In the genomic region with DNA sequence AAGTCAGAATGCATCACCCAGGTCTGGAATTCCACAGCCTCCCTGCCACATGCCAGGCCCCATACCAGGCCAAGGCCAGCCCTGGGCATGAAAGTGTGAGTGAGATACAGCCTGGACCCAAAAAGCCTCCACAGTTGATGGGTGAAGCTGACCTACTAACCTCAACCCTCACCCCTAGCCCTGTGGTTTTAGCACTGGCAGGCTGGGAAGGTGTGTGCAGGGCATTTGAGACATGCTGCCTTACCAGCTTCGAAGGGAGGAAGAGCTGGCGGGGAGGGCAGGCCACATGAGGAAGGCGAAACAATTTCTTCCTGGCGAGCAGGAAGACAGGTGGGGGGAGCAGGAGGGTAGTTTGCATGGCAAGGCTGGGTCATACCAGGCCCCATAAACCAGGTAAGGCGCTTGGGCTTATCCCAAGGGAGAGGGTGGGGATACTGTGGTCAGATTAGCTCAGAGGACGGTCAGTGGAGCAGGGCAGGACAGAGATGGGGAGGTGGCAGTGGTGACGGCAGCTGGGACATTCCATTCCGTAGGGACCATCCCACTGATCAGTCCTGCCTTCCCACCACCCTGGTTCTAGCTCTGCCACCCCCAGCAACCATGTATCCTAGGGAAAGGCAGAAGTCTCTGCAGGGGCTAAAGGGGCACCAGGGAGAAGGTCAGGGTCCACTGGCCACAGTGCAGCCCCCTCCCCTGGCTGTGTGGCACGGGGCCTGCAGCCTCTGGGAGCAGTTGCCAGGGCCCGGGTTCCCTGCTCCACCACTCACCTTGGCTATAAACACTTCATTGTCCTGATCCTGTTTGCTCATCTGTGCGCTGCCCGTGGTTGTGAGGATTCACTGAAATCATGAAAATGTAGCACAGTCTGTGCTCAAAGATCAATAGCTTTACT, we compare ENCODE assay signal across 20 cellular contexts.
DNase-seq lines count a peak whose midpoint lies in the region; ATAC-seq and TF ChIP-seq lines count a peak whose summit lies in the region.
"Had no signal": no experiment of that assay in that cellular context is flagged by ENCODE, and none has a peak within 500 bp of the region (broad histone marks: within the 10 kb centered on the region; RNA-seq: fewer than 3 reads in every experiment).

No MANE protein-coding gene starts in this region.

- no peak for TF ChIP-seq POLR2A in IMR-90 (IDR thresholded peaks at IDR 0.05; ENCODE audit: low read depth, low read length)

- no peak for ATAC-seq in IMR-90 (ENCODE audit: low read depth)
- ATAC-seq in sciatic nerve = peak; percentile 9
- no peak for ATAC-seq in HG03108 (IDR thresholded peaks at IDR 0.05; ENCODE audit: unreplicated experiment)

- 90% methylated on average over 3 of the region's 12 CpGs; no CpG with 5 or more reads in 1 of the 2 experiments for WGBS in IMR-90 (ENCODE audit: extremely low coverage in 2 of 2, insufficient read length in 1 of 2), 2 experiments

- no peak overlapping the region for H4K5ac ChIP-seq in IMR-90 (ENCODE audit: low read depth, low read length)

- TF ChIP-seq CTCF in IMR-90 (conservative IDR thresholded peaks at IDR 0.05; ENCODE audit: low read depth, low read length) (no peak), glutamatergic neuron (IDR thresholded peaks at IDR 0.05; ENCODE audit: partially characterized antibody, unreplicated experiment) (no peak)

- H3K36me3 Mint-ChIP-seq in glutamatergic neuron (ENCODE audit: unreplicated experiment) = peaks cover 12% of the 10 kb centered on the region
- H3K36me3 Mint-ChIP-seq: CD4-positive, alpha-beta memory T cell; IgD-negative memory B cell had no signal

- H3K9ac ChIP-seq in IMR-90 (ENCODE audit: low read depth, low read length) = no peak overlapping the region

- no peak for TF ChIP-seq RAD21 in IMR-90 (IDR thresholded peaks at IDR 0.05; ENCODE audit: low read length)

- H3K4me3 Mint-ChIP-seq in glutamatergic neuron (ENCODE audit: unreplicated experiment) = peak overlapping the region; percentile 38
- H3K4me3 Mint-ChIP-seq: CD4-positive, alpha-beta memory T cell; HFFc6 had no signal

- intact Hi-C loops in IMR-90 (cut with micrococcal nuclease) (no loop called here), sciatic nerve (cut with DNase I) (no loop called here)

- no peak overlapping the region for H3K14ac ChIP-seq in IMR-90 (replicated peaks; ENCODE audit: low read depth, low read length)

- no peak overlapping the region for H2BK15ac ChIP-seq in IMR-90 (ENCODE audit: low read depth, low read length)

- H2BK20ac ChIP-seq in IMR-90 (ENCODE audit: low read depth, low read length) = no peak overlapping the region

- no TSS peak for BruUV-seq in IMR-90 (replicated peaks; lab: Mats Ljungman, UMichigan)

- H2AFZ ChIP-seq in IMR-90 (replicated peaks; ENCODE audit: low read length, poor library complexity) = no peak overlapping the region

- peak overlapping the region; percentile 28 for H2AK9ac ChIP-seq in IMR-90 (replicated peaks; ENCODE audit: low read depth, low read length, poor library complexity)

- peaks cover 33% of the 10 kb centered on the region for H3K4me1 Mint-ChIP-seq in glutamatergic neuron (ENCODE audit: low read depth, unreplicated experiment)
- H3K4me1 Mint-ChIP-seq: CD4-positive, alpha-beta memory T cell had no signal

- no peaks in the 10 kb centered on the region for H3K9me1 ChIP-seq in IMR-90 (ENCODE audit: insufficient read depth, low read length)

- peaks cover 33% of the 10 kb centered on the region for H3K27me3 Mint-ChIP-seq in glutamatergic neuron (ENCODE audit: unreplicated experiment)
- H3K27me3 Mint-ChIP-seq: CD4-positive, alpha-beta memory T cell; IgD-negative memory B cell had no signal

- in situ Hi-C loops in IMR-90 (cut with MboI; ENCODE audit: low sequenced_read_pairs) = no loop called here

- no peaks in the 10 kb centered on the region for H3K4me1 ChIP-seq in IMR-90 (ENCODE audit: control insufficient read depth, insufficient read depth, low read length)
- H3K4me1 ChIP-seq: BE2C had no signal

- H3K36me3 ChIP-seq in IMR-90 (ENCODE audit: control insufficient read depth, insufficient read depth, low read length) (no peaks in the 10 kb centered on the region), MG63 (no peaks in the 10 kb centered on the region)
- H3K36me3 ChIP-seq: BE2C had no signal

- no peaks in the 10 kb centered on the region for H3K79me1 ChIP-seq in IMR-90 (ENCODE audit: low read depth in 1 of 2, low read length in 2 of 2)

- H3K4me3 ChIP-seq in IMR-90 (ENCODE audit: insufficient read depth, low read depth, low read length) = no peak overlapping the region
- H3K4me3 ChIP-seq in MG63 = no peak overlapping the region

- H3K4me2 ChIP-seq in IMR-90 (ENCODE audit: low read depth, low read length) = no peak overlapping the region

- CTCF ChIA-PET in IMR-90 (lab: Yijun Ruan, JAX) = interaction anchor here (0.7 kb wide), 1 partner anchor 145 kb away, joined by 3 read pairs; no protein-coding TSS in a partner anchor

- no peak overlapping the region for H3K4ac ChIP-seq in IMR-90 (ENCODE audit: low read depth, low read length)

- H2AK5ac ChIP-seq in IMR-90 (ENCODE audit: low read depth, low read length) = no peak overlapping the region

- POLR2A ChIA-PET in IMR-90 (lab: Charles Lee; ENCODE audit: unreplicated experiment) = no interaction called here

- H4K91ac ChIP-seq in IMR-90 (ENCODE audit: insufficient read depth, low read depth, low read length) = no peak overlapping the region

- peaks cover 29% of the 10 kb centered on the region for H3K9me3 Mint-ChIP-seq in glutamatergic neuron (ENCODE audit: unreplicated experiment)
- H3K9me3 Mint-ChIP-seq: HFFc6, IgD-negative memory B cell had no signal

- H3K27me3 ChIP-seq in IMR-90 (ENCODE audit: control insufficient read depth, insufficient read depth, low read length) = peaks cover 33% of the 10 kb centered on the region
- no peaks in the 10 kb centered on the region for H3K27me3 ChIP-seq in MG63
- H3K27me3 ChIP-seq: BE2C had no signal

- H3K23ac ChIP-seq in IMR-90 (ENCODE audit: low read depth, low read length) = no peak overlapping the region

- peak; percentile 47 to 75 for DNase-seq in NCI-H526 (lab: John Stamatoyannopoulos, UW)
- DNase-seq in NCI-H526 treated with DMSO at 0.1 percent for 48 hours (lab: John Stamatoyannopoulos, UW) = no peak
- no peak for DNase-seq in IMR-90
- no peak for DNase-seq in glutamatergic neuron
- DNase-seq in sciatic nerve (ENCODE audit: low spot score) = no peak
- no peak for DNase-seq in MG63
- DNase-seq in dermis blood vessel endothelial cell = no peak
- DNase-seq: 8988T; BE2C; CD4-positive, alpha-beta memory T cell; H7; HFFc6; Kasumi-1; NCI-H1105 treated with DMSO at 0.1 percent for 48 hours; NCI-H1694; NCI-H2107; NCI-H510A treated with DMSO at 0.1 percent for 48 hours had no signal

- no peaks in the 10 kb centered on the region for H4K20me1 ChIP-seq in IMR-90 (ENCODE audit: insufficient read depth, low read length)

- no peak overlapping the region for H3K56ac ChIP-seq in IMR-90 (ENCODE audit: extremely low read depth, insufficient read depth, low read length)

- H2BK120ac ChIP-seq in IMR-90 (ENCODE audit: low read depth, low read length) = no peak overlapping the region

- no peak overlapping the region for H3K18ac ChIP-seq in IMR-90 (ENCODE audit: low read depth, low read length)

- H3K27ac Mint-ChIP-seq in glutamatergic neuron (ENCODE audit: unreplicated experiment) = peak overlapping the region; percentile 29
- H3K27ac Mint-ChIP-seq: HFFc6, IgD-negative memory B cell had no signal

- no peak overlapping the region for H3K27ac ChIP-seq in IMR-90 (ENCODE audit: insufficient read depth, low read length)
- H3K27ac ChIP-seq: HL-60 had no signal

- dilution Hi-C loops in IMR-90 (cut with HindIII; ENCODE audit: low sequenced_read_pairs, unreplicated experiment) = no loop called here

- H2BK5ac ChIP-seq in IMR-90 (ENCODE audit: low read depth, low read length, poor library complexity, severe bottlenecking) = no peak overlapping the region

- H3K9me3 ChIP-seq in IMR-90 (ENCODE audit: control insufficient read depth, insufficient read depth, low read length) = no peaks in the 10 kb centered on the region
- no peaks in the 10 kb centered on the region for H3K9me3 ChIP-seq in MG63
- H3K9me3 ChIP-seq: BE2C had no signal

- no peak overlapping the region for H4K8ac ChIP-seq in IMR-90 (ENCODE audit: low read depth in 2 of 2, low read length in 2 of 2)

TF ChIP-seq in IMR-90, 13 proteins besides CTCF, POLR2A, EP300 and RAD21:
- TF ChIP-seq, protein P1, sequence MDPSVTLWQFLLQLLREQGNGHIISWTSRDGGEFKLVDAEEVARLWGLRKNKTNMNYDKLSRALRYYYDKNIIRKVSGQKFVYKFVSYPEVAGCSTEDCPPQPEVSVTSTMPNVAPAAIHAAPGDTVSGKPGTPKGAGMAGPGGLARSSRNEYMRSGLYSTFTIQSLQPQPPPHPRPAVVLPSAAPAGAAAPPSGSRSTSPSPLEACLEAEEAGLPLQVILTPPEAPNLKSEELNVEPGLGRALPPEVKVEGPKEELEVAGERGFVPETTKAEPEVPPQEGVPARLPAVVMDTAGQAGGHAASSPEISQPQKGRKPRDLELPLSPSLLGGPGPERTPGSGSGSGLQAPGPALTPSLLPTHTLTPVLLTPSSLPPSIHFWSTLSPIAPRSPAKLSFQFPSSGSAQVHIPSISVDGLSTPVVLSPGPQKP (IDR thresholded peaks at IDR 0.05; ENCODE audit: borderline replicate concordance, low read depth, low read length) = no peak
- TF ChIP-seq MXI1 (IDR thresholded peaks at IDR 0.05; ENCODE audit: borderline replicate concordance, low read depth, low read length) = no peak
- TF ChIP-seq NFE2L2 (IDR thresholded peaks at IDR 0.05; ENCODE audit: low read depth, low read length) = no peak

Comparison
In these comparisons a context has a peak if more than half of its experiments do, and no peak if none do; other contexts are left out.
1. DNase-seq: peak in NCI-H526 (2 of 2); none in NCI-H526 treated with DMSO at 0.1 percent for 48 hours (single experiment), IMR-90 (single experiment), glutamatergic neuron (single experiment), sciatic nerve (single experiment), MG63 (single experiment) and dermis blood vessel endothelial cell (single experiment).